ENCODE assay signal across 16 cellular contexts in genomic region chr11:9831122-9831521, GRCh38.
"Had no signal": no experiment of that assay in that cellular context is flagged by ENCODE, and none has a peak within 500 bp of the region (broad histone marks: within the 10 kb centered on the region; RNA-seq: fewer than 3 reads in every experiment).

No MANE protein-coding gene starts in this region.

- ATAC-seq: left cardiac atrium; lower lobe of right lung; pancreas; stimulated activated naive CD8-positive, alpha-beta T cell treated with anti-CD3 and anti-CD28 coated beads, Interleukin-15, amount 100 ng/mL, for 72 hours; upper lobe of right lung had no signal

- H3K4me1 ChIP-seq: lower lobe of right lung, testis, upper lobe of right lung had no signal

- H3K9me3 ChIP-seq: esophagus squamous epithelium, lower lobe of right lung, pancreas, testis, upper lobe of right lung had no signal

- H3K36me3 ChIP-seq: pancreas had no signal

- H3K27ac ChIP-seq: esophagus squamous epithelium, lower lobe of right lung, pancreas, testis, upper lobe of right lung, WERI-Rb-1 had no signal

- DNase-seq: activated CD4-positive, alpha-beta T cell treated with anti-CD3 and anti-CD28 coated beads, Interleukin-2, amount 10 ng/mL, durations not matched to agents 7 days and 5 days; activated CD8-positive, alpha-beta memory T cell treated with anti-CD3 and anti-CD28 coated beads for 24 hours; activated naive CD4-positive, alpha-beta T cell treated with anti-CD3 and anti-CD28 coated beads for 36 hours; esophagus squamous epithelium; foreskin fibroblast; glutamatergic neuron; left cardiac atrium; lower lobe of right lung; midbrain; naive B cell; pancreas; stimulated activated CD4-positive, alpha-beta T cell treated with anti-CD3 and anti-CD28 coated beads, Interleukin-4, amount 100 ng/mL, for 4 hours; stimulated activated naive CD8-positive, alpha-beta T cell treated with anti-CD3 and anti-CD28 coated beads, Interleukin-15, amount 100 ng/mL, for 72 hours; testis; upper lobe of right lung; WERI-Rb-1 had no signal

- H3K4me3 ChIP-seq: esophagus squamous epithelium, lower lobe of right lung, pancreas, testis, upper lobe of right lung had no signal

- H3K27me3 ChIP-seq: esophagus squamous epithelium, pancreas, testis, upper lobe of right lung had no signal
